Comparison of ENCODE assay signal across 8 cellular contexts in genomic region chr1:153610334-153611023, GRCh38. TPM values are rescaled to one million over a fixed set of nuclear protein-coding genes. Genes with fewer than 3 reads are reported as not detected.
DNase-seq lines count a peak whose midpoint lies in the region; TF ChIP-seq lines count a peak whose summit lies in the region.
"Had no signal": no experiment of that assay in that cellular context is flagged by ENCODE, and none has a peak within 500 bp of the region (broad histone marks: within the 10 kb centered on the region; RNA-seq: fewer than 3 reads in every experiment).

No MANE protein-coding gene starts in this region.

- H3K27me3 Mint-ChIP-seq in activated T-cell treated with anti-CD3 and anti-CD28 coated beads, Interleukin-2, amount 50 U/mL, for 24 hours, result no peaks in the 10 kb centered on the region
- H3K27me3 Mint-ChIP-seq in type B pancreatic cell, result no peaks in the 10 kb centered on the region

- H3K4me1 Mint-ChIP-seq in activated T-cell treated with anti-CD3 and anti-CD28 coated beads, Interleukin-2, amount 50 U/mL, for 24 hours (ENCODE audit: low read depth), result no peaks in the 10 kb centered on the region
- H3K4me1 Mint-ChIP-seq in type B pancreatic cell (ENCODE audit: unreplicated experiment), result peaks cover 41% of the 10 kb centered on the region

- no peaks in the 10 kb centered on the region for H3K9me3 Mint-ChIP-seq in activated T-cell treated with anti-CD3 and anti-CD28 coated beads, Interleukin-2, amount 50 U/mL, for 24 hours
- H3K9me3 Mint-ChIP-seq in type B pancreatic cell, result no peaks in the 10 kb centered on the region

- H3K36me3 Mint-ChIP-seq in activated T-cell treated with anti-CD3 and anti-CD28 coated beads, Interleukin-2, amount 50 U/mL, for 24 hours (ENCODE audit: low read depth), result no peaks in the 10 kb centered on the region
- H3K36me3 Mint-ChIP-seq in type B pancreatic cell, result no peaks in the 10 kb centered on the region

- TF ChIP-seq CTCF in type B pancreatic cell (conservative IDR thresholded peaks at IDR 0.05), result no peak

- H3K27ac Mint-ChIP-seq in activated T-cell treated with anti-CD3 and anti-CD28 coated beads, Interleukin-2, amount 50 U/mL, for 24 hours, result peak overlapping the region; percentile 55
- H3K27ac Mint-ChIP-seq in type B pancreatic cell, result peak overlapping the region; percentile 92

- H3K4me3 Mint-ChIP-seq in activated T-cell treated with anti-CD3 and anti-CD28 coated beads, Interleukin-2, amount 50 U/mL, for 24 hours, result no peak overlapping the region
- H3K4me3 Mint-ChIP-seq in type B pancreatic cell, result peak overlapping the region; percentile 86

- DNase-seq in activated T-cell treated with anti-CD3 and anti-CD28 coated beads, Interleukin-2, amount 50 U/mL, for 24 hours, result no peak
- no peak for DNase-seq in activated T-cell treated with anti-CD3 and anti-CD28 coated beads, Interleukin-2, amount 50 U/mL, for 48 hours
- peak; percentile 57 for DNase-seq in glomerular visceral epithelial cell (ENCODE audit: extremely low spot score)
- no peak for DNase-seq in type B pancreatic cell (ENCODE audit: extremely low spot score, unreplicated experiment)
- no peak for DNase-seq in DMS153 (lab: John Stamatoyannopoulos, UW)
- no peak for DNase-seq in epidermal melanocyte (ENCODE audit: insufficient read length, low spot score)
- DNase-seq: anterior cingulate cortex had no signal

RNA-seq across cellular contexts. Expression of gene S100A16, which starts 2.5 kb away (rescaled TPM):
- 173 and 517 TPM in 2 replicates for total RNA-seq in type B pancreatic cell (ENCODE audit: low replicate concordance)

RNA-seq across cellular contexts. Expression of gene S100A14, which starts 5.6 kb away (rescaled TPM):
- total RNA-seq in type B pancreatic cell (ENCODE audit: low replicate concordance), result 139 and 266 TPM in 2 replicates
- total RNA-seq: A673 had no signal

RNA-seq across cellular contexts. Expression of gene S100A13, which starts 16.8 kb away (rescaled TPM):
- 58.3 and 102 TPM in 2 replicates for total RNA-seq in type B pancreatic cell (ENCODE audit: low replicate concordance)

RNA-seq across cellular contexts. Expression of gene S100A1, which starts 17.8 kb away (rescaled TPM):
- total RNA-seq in type B pancreatic cell (ENCODE audit: low replicate concordance), result 0.97 TPM in 1 of 2 replicates, not detected in the other
- total RNA-seq: A673 had no signal

RNA-seq across cellular contexts. Expression of gene CHTOP, which starts 23.4 kb away (rescaled TPM):
- total RNA-seq in type B pancreatic cell (ENCODE audit: low replicate concordance), result 87.5 and 108 TPM in 2 replicates
